ENCODE assay signal across 11 cellular contexts in the genomic region with DNA sequence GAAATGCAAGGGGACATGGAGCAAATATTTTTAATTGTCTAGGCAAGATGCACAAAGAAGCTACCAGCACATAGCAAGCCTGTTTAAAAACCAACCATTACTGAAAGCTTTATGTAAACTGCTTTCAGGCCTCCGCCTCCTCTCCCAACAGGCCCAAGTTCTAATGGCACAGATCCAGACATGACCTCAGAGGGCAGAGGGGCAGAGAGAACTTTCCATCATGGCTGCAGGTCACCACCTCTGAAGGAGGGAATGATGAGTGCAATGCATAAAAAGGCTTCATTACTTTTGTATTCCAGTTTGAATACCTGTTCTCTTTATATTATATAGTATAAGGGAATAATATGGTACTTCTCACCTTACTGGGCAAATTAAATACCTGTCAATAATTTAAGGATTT. TPM values are rescaled to one million over a fixed set of nuclear protein-coding genes. Genes with fewer than 3 reads are reported as not detected.
DNase-seq lines count a peak whose midpoint lies in the region; ATAC-seq, FAIRE-seq and TF ChIP-seq lines count a peak whose summit lies in the region.
"Had no signal": no experiment of that assay in that cellular context is flagged by ENCODE, and none has a peak within 500 bp of the region (broad histone marks: within the 10 kb centered on the region; RNA-seq: fewer than 3 reads in every experiment).

No MANE protein-coding gene starts in this region.

- H4K91ac ChIP-seq in H1 (replicated peaks; ENCODE audit: insufficient read length, low read length) = no peak overlapping the region

- WGBS in H1 (ENCODE audit: extremely low coverage in 1 of 2, insufficient coverage in 1 of 2, insufficient read length in 1 of 2, insufficient replicate concordance in 2 of 2, low coverage in 1 of 2, low lambda C conversion rate in 2 of 2, missing lambda C conversion rate in 1 of 2), 2 experiments = 100% methylated on average over 1 of the region's 1 CpG; no CpG with 5 or more reads in 1 of the 2 experiments

- no peak for TF ChIP-seq CTCF in H1 (IDR thresholded peaks at IDR 0.05; ENCODE audit: control extremely low read depth in 1 of 3, insufficient read depth in 1 of 3, low read depth in 1 of 3, low read length in 3 of 3)

- no peak overlapping the region for H3K14ac ChIP-seq in H1 (ENCODE audit: insufficient read length)

- ATAC-seq in Right ventricle myocardium inferior = peak; percentile 83
- ATAC-seq in GM18873 (IDR thresholded peaks at IDR 0.05; ENCODE audit: low FRiP score, unreplicated experiment) = no peak

- peaks cover 0 to 11% of the 10 kb centered on the region in 2 experiments; a peak in 2 of 4 replicates for H3K79me2 ChIP-seq in H1 (ENCODE audit: control insufficient read depth in 1 of 2, insufficient read depth in 2 of 2, low read length in 2 of 2)

- no peak overlapping the region for H3K9ac ChIP-seq in H1 (replicated peaks in 1 of 4; ENCODE audit: extremely low read depth in 1 of 4, low read depth in 3 of 4, low read length in 3 of 4)

- H2BK5ac ChIP-seq in H1 (ENCODE audit: low read depth, low read length) = no peak overlapping the region

- TF ChIP-seq POLR2A in H1 (IDR thresholded peaks at IDR 0.05; ENCODE audit: control extremely low read depth in 1 of 2, low read depth in 2 of 2, low read length in 2 of 2) = peak; percentile 16 to 27; a peak in 2 of 3 replicates

- no peak overlapping the region for H4K8ac ChIP-seq in H1 (ENCODE audit: extremely low read depth, insufficient read depth, low read length)

- H4K20me1 ChIP-seq in H1 (replicated peaks in 1 of 2; ENCODE audit: control insufficient read depth in 1 of 2, insufficient read depth in 2 of 2, low read length in 2 of 2) = peaks cover 9 to 11% of the 10 kb centered on the region in 2 experiments

- TF ChIP-seq EP300 in H1 (IDR thresholded peaks at IDR 0.05; ENCODE audit: borderline replicate concordance in 1 of 2, low read depth in 2 of 2, low read length in 2 of 2) = no peak

- H2BK20ac ChIP-seq in H1 (ENCODE audit: low read length) = no peak overlapping the region

- H3K23ac ChIP-seq in H1 (ENCODE audit: insufficient read length) = no peak overlapping the region

- H3K4me2 ChIP-seq in H1 (ENCODE audit: insufficient read depth in 1 of 2, low read depth in 2 of 2, low read length in 2 of 2) = no peak overlapping the region

- POLR2A ChIA-PET in H1 (lab: Charles Lee; ENCODE audit: partially characterized antibody) = interaction anchor here (0.8 to 40.8 kb wide), 17 partner anchors 1 to 409 kb away, joined by 3 to 1102 read pairs (median 5); a partner anchor contains a TSS

- intact Hi-C loops in Right ventricle myocardium inferior (cut with DNase I) (no loop called here), cardiac septum (cut with DNase I) (no loop called here)

- H3K27ac ChIP-seq in H1 (ENCODE audit: low read depth, low read length) (no peak overlapping the region), muscle layer of duodenum (ENCODE audit: low read length) (peak overlapping the region; percentile 42)

- H3K79me1 ChIP-seq in H1 (ENCODE audit: low read depth, low read length) = no peaks in the 10 kb centered on the region; the same call in 1 of the 2 replicates

- H3K9me3 ChIP-seq in H1 (ENCODE audit: insufficient read depth in 2 of 2, low read depth in 1 of 2, low read length in 1 of 2) (no peaks in the 10 kb centered on the region), muscle layer of duodenum (ENCODE audit: control insufficient read depth in 1 of 2, low read length in 2 of 2) (no peaks in the 10 kb centered on the region)

- H3K56ac ChIP-seq in H1 (replicated peaks; ENCODE audit: insufficient read length, low read depth, low read length) = no peak overlapping the region

- no peak for FAIRE-seq in H1 (lab: Jason Lieb, UNC)
- FAIRE-seq: RCC 7860 had no signal

- no peak for TF ChIP-seq RAD21 in H1 (IDR thresholded peaks at IDR 0.05 in 1 of 2, conservative IDR thresholded peaks at IDR 0.05 in 1 of 2; ENCODE audit: low read depth in 2 of 2, low read length in 2 of 2)

- no peak overlapping the region for H3K18ac ChIP-seq in H1 (ENCODE audit: extremely low read depth, low read length)

- CTCF ChIA-PET in H1 (lab: Charles Lee; ENCODE audit: partially characterized antibody) = interaction anchor here (1.4 to 1.6 kb wide), 3 partner anchors 9 to 196 kb away, joined by 3 to 4 read pairs (median 3); no protein-coding TSS in a partner anchor

- DNase-seq in Right ventricle myocardium inferior (ENCODE audit: missing footprints) (no peak), cardiac septum (ENCODE audit: low spot score) (no peak), H1 (ENCODE audit: low read depth in 1 of 2, low spot score in 2 of 2) (no peak), MV-4-11 (lab: John Stamatoyannopoulos, UW) (no peak), NCI-H82 (lab: John Stamatoyannopoulos, UW) (no peak)
- DNase-seq in stimulated activated CD4-positive, alpha-beta T cell treated with anti-CD3 and anti-CD28 coated beads, Interleukin-1b, Interleukin-23, amount 100 ng/mL, for 48 hours = no peak
- DNase-seq: DND-41; stimulated activated CD4-positive, alpha-beta T cell treated with anti-CD3 and anti-CD28 coated beads, Interleukin-15, amount 100 ng/mL, for 24 hours had no signal

- H2AK5ac ChIP-seq in H1 (ENCODE audit: low read depth, low read length) = no peak overlapping the region

- no peak overlapping the region for H2BK120ac ChIP-seq in H1 (replicated peaks; ENCODE audit: low read depth, low read length)

- H3K36me3 ChIP-seq in H1 (ENCODE audit: control insufficient read depth in 2 of 4, insufficient read depth in 4 of 4, low read length in 3 of 4) (peaks cover 65 to 100% (median 92%) of the 10 kb centered on the region in 4 experiments), muscle layer of duodenum (ENCODE audit: control insufficient read depth in 1 of 2, insufficient read depth in 2 of 2, low read length in 2 of 2) (peaks cover 88 to 89% of the 10 kb centered on the region in 2 donors)

- no peaks in the 10 kb centered on the region for H3K27me3 ChIP-seq in H1 (replicated peaks in 1 of 4; ENCODE audit: control insufficient read depth in 3 of 4, extremely low read depth in 1 of 4, insufficient read depth in 3 of 4, low read length in 3 of 4)
- no peaks in the 10 kb centered on the region for H3K27me3 ChIP-seq in muscle layer of duodenum (ENCODE audit: low read depth, low read length)

- no peak overlapping the region for H2AFZ ChIP-seq in H1 (ENCODE audit: low read length)

- no peak overlapping the region for H4K5ac ChIP-seq in H1 (ENCODE audit: insufficient read length, low read depth, low read length)

- H3K4me3 ChIP-seq in H1 (ENCODE audit: extremely low read depth in 1 of 4, insufficient read depth in 2 of 4, low read depth in 3 of 4, low read length in 4 of 4) = no peak overlapping the region
- H3K4me3 ChIP-seq in muscle layer of duodenum (ENCODE audit: low read depth in 1 of 2, low read length in 2 of 2) = no peak overlapping the region

- no peak overlapping the region for H2BK12ac ChIP-seq in H1 (ENCODE audit: low read depth, low read length)

- no peaks in the 10 kb centered on the region for H3K23me2 ChIP-seq in H1 (ENCODE audit: low read depth, low read length)

- no peak overlapping the region for H2BK15ac ChIP-seq in H1 (ENCODE audit: low read length)

- H3K4ac ChIP-seq in H1 (replicated peaks; ENCODE audit: insufficient read length, low read depth, low read length) = no peak overlapping the region

- H3K4me1 ChIP-seq in H1 (replicated peaks in 1 of 4; ENCODE audit: control insufficient read depth in 3 of 4, insufficient read depth in 4 of 4, low read length in 3 of 4) (peaks cover 0 to 4% (median 4%) of the 10 kb centered on the region in 4 experiments; a peak in 3 of 7 replicates), muscle layer of duodenum (ENCODE audit: control insufficient read depth in 1 of 2, insufficient read depth in 2 of 2, low read length in 2 of 2) (peaks cover 5 to 38% of the 10 kb centered on the region in 2 donors)

TF ChIP-seq in H1, 55 proteins besides CTCF, POLR2A, EP300 and RAD21 (continues in another document):
- TF ChIP-seq BRCA1 (IDR thresholded peaks at IDR 0.05; ENCODE audit: low read depth, low read length) = no peak
- TF ChIP-seq GTF2F1 (IDR thresholded peaks at IDR 0.05; ENCODE audit: borderline replicate concordance, low read depth, low read length) = no peak
- TF ChIP-seq TCF12 (IDR thresholded peaks at IDR 0.05; ENCODE audit: low read depth, low read length) = no peak

RNA-seq across cellular contexts. Expression of a gene that starts 15.2 kb away (rescaled TPM):
- total RNA-seq in Right ventricle myocardium inferior = 195 TPM
- 215 TPM for total RNA-seq in cardiac septum
- total RNA-seq in H1 (2021; fragmentation: NEBNext Ultra II Directional; extraction: Animal tissue kit (Norgen Biotek cat#: 25700)) = 441 and 448 TPM in 2 replicates
- polyA plus RNA-seq in H1 (2011; rRNA removed) = 437 and 698 TPM in 2 replicates
- polyA plus RNA-seq in H1 (2011; cell fraction: cytosol; rRNA removed) = 503 TPM
- 1,685 TPM for polyA plus RNA-seq in H1 (2011; cell fraction: nucleus; rRNA removed)
- 247 to 297 TPM (median 278 TPM) in 4 replicates for polyA plus RNA-seq in H1 (2012, experiment 1 of 2)
- 43.0 TPM for polyA plus RNA-seq in H1 (2012, experiment 2 of 2)
- 243 TPM for polyA plus RNA-seq in H1 (2013, experiment 1 of 2)
- polyA plus RNA-seq in H1 (2013, experiment 2 of 2) = 214 TPM
- 707 and 1,020 TPM in 2 replicates for polyA minus RNA-seq in H1 (2011; rRNA and poly(A)+ RNA removed)
- 330 TPM for polyA minus RNA-seq in H1 (2011; cell fraction: cytosol; rRNA and poly(A)+ RNA removed)
- 755 TPM for polyA minus RNA-seq in H1 (2011; cell fraction: nucleus; rRNA and poly(A)+ RNA removed)

RNA-seq across cellular contexts. Expression of a gene that starts 23.0 kb away (rescaled TPM):
- total RNA-seq in Right ventricle myocardium inferior (4.4 TPM), cardiac septum (18.2 TPM)
- 7.8 and 7.9 TPM in 2 replicates for total RNA-seq in H1 (2021; fragmentation: NEBNext Ultra II Directional; extraction: Animal tissue kit (Norgen Biotek cat#: 25700))
- polyA plus RNA-seq in H1 (2011; rRNA removed) = 8.0 and 13.0 TPM in 2 replicates
- polyA plus RNA-seq in H1 (2011; cell fraction: cytosol; rRNA removed) = 7.9 TPM
- 4.4 TPM for polyA plus RNA-seq in H1 (2011; cell fraction: nucleus; rRNA removed)
- 6.7 to 7.7 TPM (median 7.3 TPM) in 4 replicates for polyA plus RNA-seq in H1 (2012, experiment 1 of 2)
- 4.7 TPM for polyA plus RNA-seq in H1 (2012, experiment 2 of 2)
- polyA plus RNA-seq in H1 (2013, experiment 1 of 2) = 14.5 TPM
- polyA plus RNA-seq in H1 (2013, experiment 2 of 2) = 19.3 TPM
- 7.5 and 13.4 TPM in 2 replicates for polyA minus RNA-seq in H1 (2011; rRNA and poly(A)+ RNA removed)
- polyA minus RNA-seq in H1 (2011; cell fraction: cytosol; rRNA and poly(A)+ RNA removed) = 3.1 TPM
- 4.7 TPM for polyA minus RNA-seq in H1 (2011; cell fraction: nucleus; rRNA and poly(A)+ RNA removed)

RNA-seq across cellular contexts. Expression of a gene that starts 35.9 kb away (rescaled TPM):
- 16.0 TPM for total RNA-seq in Right ventricle myocardium inferior
- 67.8 TPM for total RNA-seq in cardiac septum
- 2.2 and 2.3 TPM in 2 replicates for total RNA-seq in H1 (2021; fragmentation: NEBNext Ultra II Directional; extraction: Animal tissue kit (Norgen Biotek cat#: 25700))
- 1.4 TPM in 2 replicates for polyA plus RNA-seq in H1 (2011; rRNA removed)
- polyA plus RNA-seq in H1 (2011; cell fraction: cytosol; rRNA removed) = 1.3 TPM
- 1.2 TPM for polyA plus RNA-seq in H1 (2011; cell fraction: nucleus; rRNA removed)
- 1.0 to 3.7 TPM (median 2.6 TPM) in 4 replicates for polyA plus RNA-seq in H1 (2012, experiment 1 of 2)
- 1.2 TPM for polyA plus RNA-seq in H1 (2012, experiment 2 of 2)
- polyA plus RNA-seq in H1 (2013, experiment 1 of 2) = 1.2 TPM
- 1.3 TPM for polyA plus RNA-seq in H1 (2013, experiment 2 of 2)
- 0.41 TPM in 2 replicates for polyA minus RNA-seq in H1 (2011; rRNA and poly(A)+ RNA removed)
- polyA minus RNA-seq in H1 (2011; cell fraction: cytosol; rRNA and poly(A)+ RNA removed) = 1.8 TPM
- polyA minus RNA-seq in H1 (2011; cell fraction: nucleus; rRNA and poly(A)+ RNA removed) = not detected
